7 cellular contexts compared by ENCODE assay signal in genomic region chr10:102347236-102347828, GRCh38. TPM values are rescaled to one million over a fixed set of nuclear protein-coding genes. Genes with fewer than 3 reads are reported as not detected.
DNase-seq lines count a peak whose midpoint lies in the region; ATAC-seq and TF ChIP-seq lines count a peak whose summit lies in the region.

No MANE protein-coding gene starts in this region.

- peak; percentile 61 for DNase-seq in ELR (ENCODE audit: low read depth)
- peak; percentile 75 for DNase-seq in LHCN-M2 (ENCODE audit: low read depth)
- peak; percentile 46 to 50 for DNase-seq in activated CD4-positive, alpha-beta T cell treated with anti-CD3 and anti-CD28 coated beads, Interleukin-2, amount 50 U/mL, for 48 hours
- peak; percentile 27 to 48 for DNase-seq in heart right ventricle
- no peak for DNase-seq in spleen
- no peak for DNase-seq in LoVo (ENCODE audit: low spot score)

- intact Hi-C loops in heart right ventricle (cut with DNase I): loop anchor here in 6 of 10 donors (1.0 to 2.0 kb wide), 4 partner anchors 116 to 179 kb away; no protein-coding TSS in a partner anchor
- intact Hi-C loops in spleen (cut with DNase I; ENCODE audit: low total_unique reads): no loop called here

- H3K9me3 ChIP-seq in heart right ventricle (no peaks in the 10 kb centered on the region), spleen (no peaks in the 10 kb centered on the region)

- H3K4me1 ChIP-seq in heart right ventricle (peaks cover 0 to 20% (median 5%) of the 10 kb centered on the region in 9 donors), spleen (peaks cover 0 to 15% (median 3%) of the 10 kb centered on the region in 6 donors)

- H3K27me3 ChIP-seq in heart right ventricle (no peaks in the 10 kb centered on the region), spleen (replicated peaks in 1 of 7) (no peaks in the 10 kb centered on the region)

- ATAC-seq in heart right ventricle (peak; percentile 46 to 79 (median 70)), HG02610 (IDR thresholded peaks at IDR 0.05; ENCODE audit: unreplicated experiment) (no peak)

- H3K4me3 ChIP-seq in heart right ventricle (no peak overlapping the region), spleen (no peak overlapping the region)

- WGBS in heart right ventricle, 2 donors: 38 to 51% methylated on average over 2 of the region's 2 CpGs
- 70 to 82% (median 74%) methylated on average over 2 of the region's 2 CpGs for WGBS in spleen, 5 donors

- H3K36me3 ChIP-seq in heart right ventricle (peaks cover 0 to 75% (median 15%) of the 10 kb centered on the region in 9 donors), spleen (peaks cover 0 to 93% (median 40%) of the 10 kb centered on the region in 6 donors)

- no peak for TF ChIP-seq POLR2A in spleen (IDR thresholded peaks at IDR 0.05)

- TF ChIP-seq CTCF in heart right ventricle (IDR thresholded peaks at IDR 0.05) (peak; percentile 30 to 81 (median 66)), spleen (IDR thresholded peaks at IDR 0.05 in 8 of 11, conservative IDR thresholded peaks at IDR 0.05 in 3 of 11) (peak in 8 of 11 experiments; percentile 12 to 50 (median 39))

- H3K27ac ChIP-seq in heart right ventricle: no peak overlapping the region
- peak overlapping the region in 1 of 8 donors; percentile 11 for H3K27ac ChIP-seq in spleen

RNA-seq across cellular contexts. Expression of gene NFKB2, which starts 48.2 kb away (rescaled TPM):
- total RNA-seq in LHCN-M2 (2014; rRNA removed) (15.8 and 16.6 TPM in 2 replicates), heart right ventricle (10 to 100 TPM in 9 of 10 donors, 1 to 10 TPM in 1; 9.9 to 40.0 (median 15.7) TPM), spleen (100 to 1,000 TPM in 3 of 7 donors, 10 to 100 TPM in 4; 51.6 to 161 (median 75.2) TPM)
- polyA plus RNA-seq in LHCN-M2 (2012): 15.5 TPM
- polyA plus RNA-seq in heart right ventricle (10 to 100 TPM; 19.7 to 19.8 TPM), spleen (10 to 100 TPM; 34.7 to 55.2 (median 51.9) TPM)

Comparison
In these comparisons a context has a peak if more than half of its experiments do, and no peak if none do; other contexts are left out.
1. DNase-seq: peak in ELR (single experiment), LHCN-M2 (single experiment), activated CD4-positive, alpha-beta T cell treated with anti-CD3 and anti-CD28 coated beads, Interleukin-2, amount 50 U/mL, for 48 hours (2 of 2) and heart right ventricle (2 of 2); none in spleen (single experiment) and LoVo (single experiment).